In genomic region chr15:101980206-101980910, GRCh38 we compare ENCODE assay signal across 8 cellular contexts.
DNase-seq lines count a peak whose midpoint lies in the region; ATAC-seq and TF ChIP-seq lines count a peak whose summit lies in the region.
"Not testable (repeated sequence)": the region's sequence is repeated elsewhere in the genome, so short reads cannot be mapped to it uniquely, and the experiment has no call there.

No MANE protein-coding gene starts in this region.

- POLR2A ChIA-PET in T-cell (lab: Charles Lee) = not testable (repeated sequence)

- H3K27me3 Mint-ChIP-seq in T-cell; activated T-cell treated with anti-CD3 and anti-CD28 coated beads, Interleukin-2, amount 50 U/mL, for 4 hours (ENCODE audit: low read depth): not testable (repeated sequence)

- not testable (repeated sequence) for H3K79me2 ChIP-seq in Karpas-422 (ENCODE audit: low read length)

- not testable (repeated sequence) for H3K4me2 ChIP-seq in Karpas-422 (ENCODE audit: low read depth, low read length, poor library complexity, severe bottlenecking)

- 100% methylated on average over 4 of the region's 53 CpGs for WGBS in iPS DF 6.9 (ENCODE audit: insufficient coverage, insufficient read length)

- not testable (repeated sequence) for H3K36me3 Mint-ChIP-seq in T-cell; activated T-cell treated with anti-CD3 and anti-CD28 coated beads, Interleukin-2, amount 50 U/mL, for 4 hours (ENCODE audit: insufficient read depth)

- H3K4me3 ChIP-seq in Karpas-422 (ENCODE audit: low read length); iPS DF 6.9 (ENCODE audit: low read length): not testable (repeated sequence)

- not testable (repeated sequence) for H3K27ac Mint-ChIP-seq in T-cell

- peak; percentile 5 for DNase-seq in ELF-1 (ENCODE audit: low read depth, low spot score)
- peak; percentile 17 for DNase-seq in Karpas-422
- DNase-seq in T-cell = peak in 3 of 34 experiments; percentile 0 to 37 (median 14)
- peak; percentile 4 for DNase-seq in activated T-cell treated with anti-CD3 and anti-CD28 coated beads, Interleukin-2, amount 50 U/mL, for 4 hours
- peak; percentile 18 for DNase-seq in dedifferentiated amniotic fluid mesenchymal stem cell (ENCODE audit: extremely low spot score)
- peak; percentile 2 for DNase-seq in iPS DF 6.9 (ENCODE audit: low read depth, low spot score)
- peak; percentile 24 for DNase-seq in omental fat pad (ENCODE audit: low spot score)
- DNase-seq in superior temporal gyrus (ENCODE audit: extremely low spot score) = peak; percentile 3

- H3K9me3 Mint-ChIP-seq in T-cell; activated T-cell treated with anti-CD3 and anti-CD28 coated beads, Interleukin-2, amount 50 U/mL, for 4 hours: not testable (repeated sequence)

- H3K4me3 Mint-ChIP-seq in T-cell; activated T-cell treated with anti-CD3 and anti-CD28 coated beads, Interleukin-2, amount 50 U/mL, for 4 hours: not testable (repeated sequence)

- not testable (repeated sequence) for H3K9me3 ChIP-seq in Karpas-422 (ENCODE audit: low read length); iPS DF 6.9 (ENCODE audit: control insufficient read depth, insufficient read depth, low read length)

- TF ChIP-seq CTCF in omental fat pad (IDR thresholded peaks at IDR 0.05) = not testable (repeated sequence)

- ATAC-seq in T-cell (replicated peaks in 1 of 4) (peak in 3 of 4 experiments; percentile 47 to 62 (median 50)), omental fat pad (ENCODE audit: low FRiP score) (peak; percentile 89)
- ATAC-seq in activated T-cell treated with anti-CD3 and anti-CD28 coated beads, Interleukin-2, amount 50 U/mL, for 4 hours = peak in 1 of 2 donors; percentile 34

- H3K27me3 ChIP-seq in Karpas-422 (ENCODE audit: low read length); iPS DF 6.9 (ENCODE audit: control insufficient read depth, insufficient read depth, low read length): not testable (repeated sequence)

- H3K4me1 Mint-ChIP-seq in T-cell; activated T-cell treated with anti-CD3 and anti-CD28 coated beads, Interleukin-2, amount 50 U/mL, for 4 hours (ENCODE audit: low read depth): not testable (repeated sequence)

- H4K20me1 ChIP-seq in Karpas-422 (ENCODE audit: insufficient read depth, low read depth, low read length) = not testable (repeated sequence)

- H3K27ac ChIP-seq in Karpas-422 (ENCODE audit: low read length); iPS DF 6.9 (ENCODE audit: low read length): not testable (repeated sequence)

- H2AFZ ChIP-seq in Karpas-422 (ENCODE audit: low read length) = not testable (repeated sequence)

- CTCF ChIA-PET in T-cell (lab: Charles Lee) = not testable (repeated sequence)

- H3K9ac ChIP-seq in Karpas-422 (ENCODE audit: low read length) = not testable (repeated sequence)

- H3K4me1 ChIP-seq in Karpas-422 (ENCODE audit: low read length); iPS DF 6.9 (ENCODE audit: control insufficient read depth, insufficient read depth, low read length): not testable (repeated sequence)

- not testable (repeated sequence) for H3K9me2 ChIP-seq in Karpas-422 (replicated peaks; ENCODE audit: insufficient read depth, low read length)

- H3K36me3 ChIP-seq in Karpas-422 (ENCODE audit: insufficient read depth, low read length); iPS DF 6.9 (ENCODE audit: control insufficient read depth, insufficient read depth, low read length): not testable (repeated sequence)
